Comparison of ENCODE assay signal across 1 cellular context in genomic region chr12:105107497-105108371, GRCh38.
TF ChIP-seq lines count a peak whose summit lies in the region.

A gene with protein sequence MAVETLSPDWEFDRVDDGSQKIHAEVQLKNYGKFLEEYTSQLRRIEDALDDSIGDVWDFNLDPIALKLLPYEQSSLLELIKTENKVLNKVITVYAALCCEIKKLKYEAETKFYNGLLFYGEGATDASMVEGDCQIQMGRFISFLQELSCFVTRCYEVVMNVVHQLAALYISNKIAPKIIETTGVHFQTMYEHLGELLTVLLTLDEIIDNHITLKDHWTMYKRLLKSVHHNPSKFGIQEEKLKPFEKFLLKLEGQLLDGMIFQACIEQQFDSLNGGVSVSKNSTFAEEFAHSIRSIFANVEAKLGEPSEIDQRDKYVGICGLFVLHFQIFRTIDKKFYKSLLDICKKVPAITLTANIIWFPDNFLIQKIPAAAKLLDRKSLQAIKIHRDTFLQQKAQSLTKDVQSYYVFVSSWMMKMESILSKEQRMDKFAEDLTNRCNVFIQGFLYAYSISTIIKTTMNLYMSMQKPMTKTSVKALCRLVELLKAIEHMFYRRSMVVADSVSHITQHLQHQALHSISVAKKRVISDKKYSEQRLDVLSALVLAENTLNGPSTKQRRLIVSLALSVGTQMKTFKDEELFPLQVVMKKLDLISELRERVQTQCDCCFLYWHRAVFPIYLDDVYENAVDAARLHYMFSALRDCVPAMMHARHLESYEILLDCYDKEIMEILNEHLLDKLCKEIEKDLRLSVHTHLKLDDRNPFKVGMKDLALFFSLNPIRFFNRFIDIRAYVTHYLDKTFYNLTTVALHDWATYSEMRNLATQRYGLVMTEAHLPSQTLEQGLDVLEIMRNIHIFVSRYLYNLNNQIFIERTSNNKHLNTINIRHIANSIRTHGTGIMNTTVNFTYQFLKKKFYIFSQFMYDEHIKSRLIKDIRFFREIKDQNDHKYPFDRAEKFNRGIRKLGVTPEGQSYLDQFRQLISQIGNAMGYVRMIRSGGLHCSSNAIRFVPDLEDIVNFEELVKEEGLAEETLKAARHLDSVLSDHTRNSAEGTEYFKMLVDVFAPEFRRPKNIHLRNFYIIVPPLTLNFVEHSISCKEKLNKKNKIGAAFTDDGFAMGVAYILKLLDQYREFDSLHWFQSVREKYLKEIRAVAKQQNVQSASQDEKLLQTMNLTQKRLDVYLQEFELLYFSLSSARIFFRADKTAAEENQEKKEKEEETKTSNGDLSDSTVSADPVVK (plus strand): TSS chr12:105107731. CDS start chr12:105107801, 70 bp downstream.

TF ChIP-seq in GM12878, 131 proteins besides CTCF, POLR2A, EP300 and RAD21 (continued from another document and continues in another):
- TF ChIP-seq, protein P1, sequence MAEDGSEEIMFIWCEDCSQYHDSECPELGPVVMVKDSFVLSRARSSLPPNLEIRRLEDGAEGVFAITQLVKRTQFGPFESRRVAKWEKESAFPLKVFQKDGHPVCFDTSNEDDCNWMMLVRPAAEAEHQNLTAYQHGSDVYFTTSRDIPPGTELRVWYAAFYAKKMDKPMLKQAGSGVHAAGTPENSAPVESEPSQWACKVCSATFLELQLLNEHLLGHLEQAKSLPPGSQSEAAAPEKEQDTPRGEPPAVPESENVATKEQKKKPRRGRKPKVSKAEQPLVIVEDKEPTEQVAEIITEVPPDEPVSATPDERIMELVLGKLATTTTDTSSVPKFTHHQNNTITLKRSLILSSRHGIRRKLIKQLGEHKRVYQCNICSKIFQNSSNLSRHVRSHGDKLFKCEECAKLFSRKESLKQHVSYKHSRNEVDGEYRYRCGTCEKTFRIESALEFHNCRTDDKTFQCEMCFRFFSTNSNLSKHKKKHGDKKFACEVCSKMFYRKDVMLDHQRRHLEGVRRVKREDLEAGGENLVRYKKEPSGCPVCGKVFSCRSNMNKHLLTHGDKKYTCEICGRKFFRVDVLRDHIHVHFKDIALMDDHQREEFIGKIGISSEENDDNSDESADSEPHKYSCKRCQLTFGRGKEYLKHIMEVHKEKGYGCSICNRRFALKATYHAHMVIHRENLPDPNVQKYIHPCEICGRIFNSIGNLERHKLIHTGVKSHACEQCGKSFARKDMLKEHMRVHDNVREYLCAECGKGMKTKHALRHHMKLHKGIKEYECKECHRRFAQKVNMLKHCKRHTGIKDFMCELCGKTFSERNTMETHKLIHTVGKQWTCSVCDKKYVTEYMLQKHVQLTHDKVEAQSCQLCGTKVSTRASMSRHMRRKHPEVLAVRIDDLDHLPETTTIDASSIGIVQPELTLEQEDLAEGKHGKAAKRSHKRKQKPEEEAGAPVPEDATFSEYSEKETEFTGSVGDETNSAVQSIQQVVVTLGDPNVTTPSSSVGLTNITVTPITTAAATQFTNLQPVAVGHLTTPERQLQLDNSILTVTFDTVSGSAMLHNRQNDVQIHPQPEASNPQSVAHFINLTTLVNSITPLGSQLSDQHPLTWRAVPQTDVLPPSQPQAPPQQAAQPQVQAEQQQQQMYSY (CRISPR knock-in tag; IDR thresholded peaks at IDR 0.05): no peak
- no peak for TF ChIP-seq ATF2 (IDR thresholded peaks at IDR 0.05; ENCODE audit: low read length)
- TF ChIP-seq GABPA (IDR thresholded peaks at IDR 0.05; ENCODE audit: low read depth): peak; percentile 76
- no peak for TF ChIP-seq JUND (IDR thresholded peaks at IDR 0.05; ENCODE audit: low read depth, low read length)
- no peak for TF ChIP-seq MTA2 (IDR thresholded peaks at IDR 0.05; ENCODE audit: low read depth)
- peak; percentile 66; the same call in 1 of the 2 replicates for TF ChIP-seq ZNF207 (IDR thresholded peaks at IDR 0.05; ENCODE audit: borderline replicate concordance)
- TF ChIP-seq, protein P2, sequence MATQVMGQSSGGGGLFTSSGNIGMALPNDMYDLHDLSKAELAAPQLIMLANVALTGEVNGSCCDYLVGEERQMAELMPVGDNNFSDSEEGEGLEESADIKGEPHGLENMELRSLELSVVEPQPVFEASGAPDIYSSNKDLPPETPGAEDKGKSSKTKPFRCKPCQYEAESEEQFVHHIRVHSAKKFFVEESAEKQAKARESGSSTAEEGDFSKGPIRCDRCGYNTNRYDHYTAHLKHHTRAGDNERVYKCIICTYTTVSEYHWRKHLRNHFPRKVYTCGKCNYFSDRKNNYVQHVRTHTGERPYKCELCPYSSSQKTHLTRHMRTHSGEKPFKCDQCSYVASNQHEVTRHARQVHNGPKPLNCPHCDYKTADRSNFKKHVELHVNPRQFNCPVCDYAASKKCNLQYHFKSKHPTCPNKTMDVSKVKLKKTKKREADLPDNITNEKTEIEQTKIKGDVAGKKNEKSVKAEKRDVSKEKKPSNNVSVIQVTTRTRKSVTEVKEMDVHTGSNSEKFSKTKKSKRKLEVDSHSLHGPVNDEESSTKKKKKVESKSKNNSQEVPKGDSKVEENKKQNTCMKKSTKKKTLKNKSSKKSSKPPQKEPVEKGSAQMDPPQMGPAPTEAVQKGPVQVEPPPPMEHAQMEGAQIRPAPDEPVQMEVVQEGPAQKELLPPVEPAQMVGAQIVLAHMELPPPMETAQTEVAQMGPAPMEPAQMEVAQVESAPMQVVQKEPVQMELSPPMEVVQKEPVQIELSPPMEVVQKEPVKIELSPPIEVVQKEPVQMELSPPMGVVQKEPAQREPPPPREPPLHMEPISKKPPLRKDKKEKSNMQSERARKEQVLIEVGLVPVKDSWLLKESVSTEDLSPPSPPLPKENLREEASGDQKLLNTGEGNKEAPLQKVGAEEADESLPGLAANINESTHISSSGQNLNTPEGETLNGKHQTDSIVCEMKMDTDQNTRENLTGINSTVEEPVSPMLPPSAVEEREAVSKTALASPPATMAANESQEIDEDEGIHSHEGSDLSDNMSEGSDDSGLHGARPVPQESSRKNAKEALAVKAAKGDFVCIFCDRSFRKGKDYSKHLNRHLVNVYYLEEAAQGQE (IDR thresholded peaks at IDR 0.05; ENCODE audit: low read depth, low read length): 0 out of 2 replicates have a peak, but pooled peaks have one; percentile 30
- no peak for TF ChIP-seq JUNB (IDR thresholded peaks at IDR 0.05)
- TF ChIP-seq CREM (IDR thresholded peaks at IDR 0.05; ENCODE audit: low read depth): peak; percentile 82
- no peak for TF ChIP-seq ZBTB40 (IDR thresholded peaks at IDR 0.05; ENCODE audit: borderline replicate concordance)
- peak; percentile 25 for TF ChIP-seq TARDBP (IDR thresholded peaks at IDR 0.05; ENCODE audit: borderline replicate concordance)
- 0 out of 2 replicates have a peak, but pooled peaks have one; percentile 9 for TF ChIP-seq PKNOX1 (IDR thresholded peaks at IDR 0.05)
- TF ChIP-seq, protein P3, sequence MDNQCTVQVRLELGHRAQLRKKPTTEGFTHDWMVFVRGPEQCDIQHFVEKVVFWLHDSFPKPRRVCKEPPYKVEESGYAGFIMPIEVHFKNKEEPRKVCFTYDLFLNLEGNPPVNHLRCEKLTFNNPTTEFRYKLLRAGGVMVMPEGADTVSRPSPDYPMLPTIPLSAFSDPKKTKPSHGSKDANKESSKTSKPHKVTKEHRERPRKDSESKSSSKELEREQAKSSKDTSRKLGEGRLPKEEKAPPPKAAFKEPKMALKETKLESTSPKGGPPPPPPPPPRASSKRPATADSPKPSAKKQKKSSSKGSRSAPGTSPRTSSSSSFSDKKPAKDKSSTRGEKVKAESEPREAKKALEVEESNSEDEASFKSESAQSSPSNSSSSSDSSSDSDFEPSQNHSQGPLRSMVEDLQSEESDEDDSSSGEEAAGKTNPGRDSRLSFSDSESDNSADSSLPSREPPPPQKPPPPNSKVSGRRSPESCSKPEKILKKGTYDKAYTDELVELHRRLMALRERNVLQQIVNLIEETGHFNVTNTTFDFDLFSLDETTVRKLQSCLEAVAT (IDR thresholded peaks at IDR 0.05): peak; percentile 67; the same call in 1 of the 2 replicates
- TF ChIP-seq FOXK2 (IDR thresholded peaks at IDR 0.05): no peak
- TF ChIP-seq ZNF384 (IDR thresholded peaks at IDR 0.05; ENCODE audit: borderline replicate concordance, low read depth, low read length): no peak
- peak; percentile 82 for TF ChIP-seq CREB1 (IDR thresholded peaks at IDR 0.05; ENCODE audit: low read depth)
- peak; percentile 85 for TF ChIP-seq RAD51 (IDR thresholded peaks at IDR 0.05)
- no peak for TF ChIP-seq CHD4 (IDR thresholded peaks at IDR 0.05)
- TF ChIP-seq NFIC (IDR thresholded peaks at IDR 0.05; ENCODE audit: low read depth, low read length): no peak
- peak; percentile 69; the same call in 1 of the 2 replicates for TF ChIP-seq BRCA1 (IDR thresholded peaks at IDR 0.05; ENCODE audit: low read depth, low read length)
- peak; percentile 88 for TF ChIP-seq BACH1 (IDR thresholded peaks at IDR 0.05; ENCODE audit: borderline replicate concordance)
- peak; percentile 99 for TF ChIP-seq POLR2AphosphoS5 (IDR thresholded peaks at IDR 0.05; ENCODE audit: low read length)
- TF ChIP-seq SKIL (IDR thresholded peaks at IDR 0.05; ENCODE audit: low read depth, poor library complexity, severe bottlenecking): no peak
- no peak for TF ChIP-seq SRF (IDR thresholded peaks at IDR 0.05; ENCODE audit: low read depth in 2 of 2, low read length in 2 of 2)
- TF ChIP-seq USF1 (IDR thresholded peaks at IDR 0.05; ENCODE audit: borderline replicate concordance, extremely low read length, insufficient read depth, low read depth, low read length): peak; percentile 99
- peak; percentile 76 for TF ChIP-seq NR2C1 (IDR thresholded peaks at IDR 0.05)
- TF ChIP-seq ZBTB33 (IDR thresholded peaks at IDR 0.05): no peak
